ENCODE assay signal across 8 cellular contexts in genomic region chr2:108597105-108597744, GRCh38.
DNase-seq lines count a peak whose midpoint lies in the region; ATAC-seq and TF ChIP-seq lines count a peak whose summit lies in the region.
"Not testable (repeated sequence)": the region's sequence is repeated elsewhere in the genome, so short reads cannot be mapped to it uniquely, and the experiment has no call there.

No MANE protein-coding gene starts in this region.

- not testable (repeated sequence) for H3K27me3 ChIP-seq in PC-3 (ENCODE audit: low read length); gastroesophageal sphincter; naive thymus-derived CD4-positive, alpha-beta T cell (ENCODE audit: control insufficient read depth in 2 of 2, insufficient read depth in 2 of 2, low read length in 2 of 2); thyroid gland

- H3K4me3 ChIP-seq in PC-3 (ENCODE audit: low read length); gastroesophageal sphincter; naive thymus-derived CD4-positive, alpha-beta T cell (ENCODE audit: low read length); thyroid gland (replicated peaks in 1 of 3): not testable (repeated sequence)

- H3K27me3 Mint-ChIP-seq in activated CD8-positive, alpha-beta T cell treated with anti-CD3 and anti-CD28 coated beads for 36 hours; dendritic cell treated with granulocyte-macrophage colony-stimulating factor and Interleukin-4, amounts not matched to agents 40 ng/mL and 50 ng/mL, for 4 days; naive thymus-derived CD4-positive, alpha-beta T cell: not testable (repeated sequence)

- CTCF ChIA-PET in PC-3 (lab: Charles Lee) = interaction anchor here (0.7 kb wide), 1 partner anchor 281 kb away, joined by 11 read pairs; no protein-coding TSS in a partner anchor
- CTCF ChIA-PET in activated CD8-positive, alpha-beta T cell treated with anti-CD3 and anti-CD28 coated beads for 36 hours (lab: Charles Lee) = interaction anchor here (0.6 to 1.2 kb wide), 2 partner anchors 10 to 112 kb away, joined by 3 to 5 read pairs; no protein-coding TSS in a partner anchor
- CTCF ChIA-PET in naive thymus-derived CD4-positive, alpha-beta T cell (lab: Charles Lee) = interaction anchor here (0.6 to 1.4 kb wide), 3 partner anchors 10 to 186 kb away, joined by 3 read pairs; no protein-coding TSS in a partner anchor

- H3K4me1 Mint-ChIP-seq in activated CD8-positive, alpha-beta T cell treated with anti-CD3 and anti-CD28 coated beads for 36 hours (ENCODE audit: low read depth) = peaks cover 35% of the 10 kb centered on the region
- peaks cover 75% of the 10 kb centered on the region for H3K4me1 Mint-ChIP-seq in dendritic cell treated with granulocyte-macrophage colony-stimulating factor and Interleukin-4, amounts not matched to agents 40 ng/mL and 50 ng/mL, for 4 days (ENCODE audit: low read depth)
- peaks cover 4 to 30% (median 20%) of the 10 kb centered on the region in 7 donors for H3K4me1 Mint-ChIP-seq in naive thymus-derived CD4-positive, alpha-beta T cell

- intact Hi-C loops in PC-3 (cut with micrococcal nuclease); activated CD8-positive, alpha-beta T cell treated with anti-CD3 and anti-CD28 coated beads for 36 hours (cut with micrococcal nuclease); dendritic cell treated with granulocyte-macrophage colony-stimulating factor and Interleukin-4, amounts not matched to agents 40 ng/mL and 50 ng/mL, for 4 days (cut with micrococcal nuclease); thyroid gland (cut with DNase I): not testable (repeated sequence)
- intact Hi-C loops in naive thymus-derived CD4-positive, alpha-beta T cell (cut with micrococcal nuclease) = loop anchor here (1.0 kb wide), 1 partner anchor 39 kb away; no protein-coding TSS in a partner anchor

- peaks cover 39% of the 10 kb centered on the region for H3K4me1 ChIP-seq in PC-3 (ENCODE audit: insufficient read depth, low read length)
- peaks cover 28 to 58% (median 29%) of the 10 kb centered on the region in 3 donors for H3K4me1 ChIP-seq in gastroesophageal sphincter
- H3K4me1 ChIP-seq in naive thymus-derived CD4-positive, alpha-beta T cell (ENCODE audit: control insufficient read depth in 2 of 2, insufficient read depth in 2 of 2, low read length in 2 of 2) = not testable (repeated sequence)
- peaks cover 14 to 27% of the 10 kb centered on the region in 2 donors for H3K4me1 ChIP-seq in thyroid gland

- DNase-seq in CD1c-positive myeloid dendritic cell (ENCODE audit: extremely low spot score) = peak; percentile 44
- DNase-seq in Kasumi-1 (lab: John Stamatoyannopoulos, UW) = peak; percentile 16 to 23
- DNase-seq in PC-3 = peak; percentile 33
- peak; percentile 38 for DNase-seq in activated CD8-positive, alpha-beta T cell treated with anti-CD3 and anti-CD28 coated beads for 36 hours
- DNase-seq in naive thymus-derived CD4-positive, alpha-beta T cell = peak in 7 of 9 donors; percentile 36 to 64 (median 41)
- peak in 1 of 2 donors; percentile 34 for DNase-seq in thyroid gland

- not testable (repeated sequence) for H3K9me3 ChIP-seq in PC-3 (ENCODE audit: low read length); gastroesophageal sphincter; naive thymus-derived CD4-positive, alpha-beta T cell (ENCODE audit: control insufficient read depth in 2 of 3, low read length in 3 of 3); thyroid gland

- H3K4me2 ChIP-seq in PC-3 (ENCODE audit: low read length) = not testable (repeated sequence)

- H3K9ac ChIP-seq in PC-3 (ENCODE audit: low read length) = not testable (repeated sequence)

- H3K27ac Mint-ChIP-seq in activated CD8-positive, alpha-beta T cell treated with anti-CD3 and anti-CD28 coated beads for 36 hours; naive thymus-derived CD4-positive, alpha-beta T cell: not testable (repeated sequence)
- peak overlapping the region; percentile 100 for H3K27ac Mint-ChIP-seq in dendritic cell treated with granulocyte-macrophage colony-stimulating factor and Interleukin-4, amounts not matched to agents 40 ng/mL and 50 ng/mL, for 4 days

- not testable (repeated sequence) for TF ChIP-seq POLR2A in gastroesophageal sphincter (IDR thresholded peaks at IDR 0.05); thyroid gland (IDR thresholded peaks at IDR 0.05)

- not testable (repeated sequence) for H3K36me3 Mint-ChIP-seq in activated CD8-positive, alpha-beta T cell treated with anti-CD3 and anti-CD28 coated beads for 36 hours (ENCODE audit: low read depth); naive thymus-derived CD4-positive, alpha-beta T cell
- H3K36me3 Mint-ChIP-seq in dendritic cell treated with granulocyte-macrophage colony-stimulating factor and Interleukin-4, amounts not matched to agents 40 ng/mL and 50 ng/mL, for 4 days (ENCODE audit: low read depth) = peaks cover 74% of the 10 kb centered on the region

- not testable (repeated sequence) for H4K20me1 ChIP-seq in PC-3 (ENCODE audit: low read length)

- POLR2A ChIA-PET in PC-3 (lab: Charles Lee; ENCODE audit: unreplicated experiment); activated CD8-positive, alpha-beta T cell treated with anti-CD3 and anti-CD28 coated beads for 36 hours (lab: Charles Lee); naive thymus-derived CD4-positive, alpha-beta T cell (lab: Charles Lee): not testable (repeated sequence)

- peaks cover 23% of the 10 kb centered on the region for H3F3A ChIP-seq in PC-3 (ENCODE audit: low read length, unreplicated experiment)

- not testable (repeated sequence) for TF ChIP-seq EP300 in gastroesophageal sphincter (IDR thresholded peaks at IDR 0.05)

- 0 out of 2 replicates have a peak, but pooled peaks have one; percentile 33 for TF ChIP-seq CTCF in PC-3 (conservative IDR thresholded peaks at IDR 0.05; ENCODE audit: low read depth, low read length)
- not testable (repeated sequence) for TF ChIP-seq CTCF in activated CD8-positive, alpha-beta T cell treated with anti-CD3 and anti-CD28 coated beads for 36 hours (IDR thresholded peaks at IDR 0.05)
- peak in 3 of 4 experiments; percentile 17 to 40 (median 34) for TF ChIP-seq CTCF in gastroesophageal sphincter (IDR thresholded peaks at IDR 0.05)
- peak in 4 of 6 experiments; percentile 11 to 39 (median 34) for TF ChIP-seq CTCF in thyroid gland (IDR thresholded peaks at IDR 0.05)

- H2AFZ ChIP-seq in PC-3 (ENCODE audit: low read length) = not testable (repeated sequence)

- peaks cover 33% of the 10 kb centered on the region for H3K79me2 ChIP-seq in PC-3 (ENCODE audit: low read length)

- not testable (repeated sequence) for H3K9me3 Mint-ChIP-seq in activated CD8-positive, alpha-beta T cell treated with anti-CD3 and anti-CD28 coated beads for 36 hours; dendritic cell treated with granulocyte-macrophage colony-stimulating factor and Interleukin-4, amounts not matched to agents 40 ng/mL and 50 ng/mL, for 4 days; naive thymus-derived CD4-positive, alpha-beta T cell

- H3K4me3 Mint-ChIP-seq in activated CD8-positive, alpha-beta T cell treated with anti-CD3 and anti-CD28 coated beads for 36 hours; naive thymus-derived CD4-positive, alpha-beta T cell: not testable (repeated sequence)
- peak overlapping the region; percentile 39 for H3K4me3 Mint-ChIP-seq in dendritic cell treated with granulocyte-macrophage colony-stimulating factor and Interleukin-4, amounts not matched to agents 40 ng/mL and 50 ng/mL, for 4 days

- not testable (repeated sequence) for ATAC-seq in PC-3
- peak; percentile 58 for ATAC-seq in activated CD8-positive, alpha-beta T cell treated with anti-CD3 and anti-CD28 coated beads for 36 hours
- peak; percentile 55 for ATAC-seq in gastroesophageal sphincter
- peak; percentile 75 for ATAC-seq in naive thymus-derived CD4-positive, alpha-beta T cell

- WGBS in gastroesophageal sphincter (ENCODE audit: low coverage in 1 of 2), 2 donors = 23 to 26% methylated on average over 5 to 7 of the region's 7 CpGs
- WGBS in thyroid gland, 2 donors = 63 to 70% methylated on average over 7 of the region's 7 CpGs

- H3K9me2 ChIP-seq in PC-3 (replicated peaks; ENCODE audit: low read length) = not testable (repeated sequence)

- not testable (repeated sequence) for H3K27ac ChIP-seq in PC-3 (ENCODE audit: low read length); gastroesophageal sphincter; naive thymus-derived CD4-positive, alpha-beta T cell (ENCODE audit: low read depth, low read length); thyroid gland

- BruUV-seq in PC-3 (replicated peaks; lab: Mats Ljungman, UMichigan) = not testable (repeated sequence)

- H3K36me3 ChIP-seq in PC-3 (ENCODE audit: low read depth, low read length); gastroesophageal sphincter; naive thymus-derived CD4-positive, alpha-beta T cell (ENCODE audit: control insufficient read depth in 2 of 3, insufficient read depth in 3 of 3, low read length in 3 of 3); thyroid gland: not testable (repeated sequence)
